Comparison of ENCODE assay signal across 25 cellular contexts in genomic region chr1:231397882-231398671, GRCh38.
"Had no signal": no experiment of that assay in that cellular context is flagged by ENCODE, and none has a peak within 500 bp of the region (broad histone marks: within the 10 kb centered on the region; RNA-seq: fewer than 3 reads in every experiment).

No MANE protein-coding gene starts in this region.

- H3K36me3 Mint-ChIP-seq: immature natural killer cell, natural killer cell had no signal

- H3K27me3 ChIP-seq: ascending aorta, stomach, thyroid gland, upper lobe of left lung, vagina had no signal

- H3K27ac ChIP-seq: ascending aorta, skin epidermis, stomach, thyroid gland, upper lobe of left lung, vagina had no signal

- H3K9me3 ChIP-seq: ascending aorta, stomach, thyroid gland, upper lobe of left lung, vagina had no signal

- FAIRE-seq: endothelial cell of umbilical vein, kidney had no signal

- H3K4me3 Mint-ChIP-seq: activated CD4-positive, alpha-beta T cell treated with anti-CD3 and anti-CD28 coated beads for 36 hours; activated naive CD8-positive, alpha-beta T cell treated with anti-CD3 and anti-CD28 coated beads for 36 hours; activated T-cell treated with anti-CD3 and anti-CD28 coated beads, Interleukin-2, amount 50 U/mL, for 72 hours; brain; immature natural killer cell; natural killer cell; stimulated activated memory B cell treated with anti-CD40 and anti-IgM and Interleukin-4, amounts not matched to agents 10 μg/mL and 1 μg/mL and 100 μg/mL, for 72 hours had no signal

- DNase-seq: activated CD4-positive, alpha-beta T cell treated with anti-CD3 and anti-CD28 coated beads for 36 hours; activated CD4-positive, CD25-positive, alpha-beta regulatory T cell; activated naive CD4-positive, alpha-beta T cell; activated naive CD8-positive, alpha-beta T cell treated with anti-CD3 and anti-CD28 coated beads for 36 hours; activated T-cell treated with anti-CD3 and anti-CD28 coated beads for 4 hours; activated T-cell treated with anti-CD3 and anti-CD28 coated beads, Interleukin-2, amount 50 U/mL, for 72 hours; head of caudate nucleus; hypothalamus; immature natural killer cell; kidney; natural killer cell; posterior cingulate gyrus; stimulated activated CD4-positive, alpha-beta T cell treated with anti-CD3 and anti-CD28 coated beads, Interleukin-1b, Interleukin-23, amount 100 ng/mL, for 48 hours; stimulated activated CD4-positive, alpha-beta T cell treated with anti-CD3 and anti-CD28 coated beads, Interleukin-4, amount 100 ng/mL, for 4 hours; stimulated activated CD8-positive, alpha-beta memory T cell treated with anti-CD3 and anti-CD28 coated beads, Interleukin-4, amount 100 ng/mL, for 48 hours; stomach; thyroid gland; upper lobe of left lung had no signal

- H3K36me3 ChIP-seq: ascending aorta, thyroid gland, upper lobe of left lung, vagina had no signal

- H3K4me3 ChIP-seq: ascending aorta, skin epidermis, stomach, thyroid gland, upper lobe of left lung, vagina had no signal

- H3K27me3 Mint-ChIP-seq: activated CD4-positive, alpha-beta T cell treated with anti-CD3 and anti-CD28 coated beads for 36 hours; activated naive CD8-positive, alpha-beta T cell treated with anti-CD3 and anti-CD28 coated beads for 36 hours; brain; stimulated activated memory B cell treated with anti-CD40 and anti-IgM and Interleukin-4, amounts not matched to agents 10 μg/mL and 1 μg/mL and 100 μg/mL, for 72 hours had no signal

- H3K27ac Mint-ChIP-seq: activated CD4-positive, alpha-beta T cell treated with anti-CD3 and anti-CD28 coated beads for 36 hours; activated naive CD8-positive, alpha-beta T cell treated with anti-CD3 and anti-CD28 coated beads for 36 hours; activated T-cell treated with anti-CD3 and anti-CD28 coated beads, Interleukin-2, amount 50 U/mL, for 72 hours; brain; immature natural killer cell; natural killer cell; stimulated activated memory B cell treated with anti-CD40 and anti-IgM and Interleukin-4, amounts not matched to agents 10 μg/mL and 1 μg/mL and 100 μg/mL, for 72 hours had no signal

- ATAC-seq: activated CD4-positive, alpha-beta T cell treated with anti-CD3 and anti-CD28 coated beads for 36 hours; activated T-cell treated with anti-CD3 and anti-CD28 coated beads, Interleukin-2, amount 50 U/mL, for 72 hours; natural killer cell; sciatic nerve; stimulated activated memory B cell treated with anti-CD40 and anti-IgM and Interleukin-4, amounts not matched to agents 10 μg/mL and 1 μg/mL and 100 μg/mL, for 72 hours had no signal

- H3K9me3 Mint-ChIP-seq: activated naive CD8-positive, alpha-beta T cell treated with anti-CD3 and anti-CD28 coated beads for 36 hours; activated T-cell treated with anti-CD3 and anti-CD28 coated beads, Interleukin-2, amount 50 U/mL, for 72 hours; brain; immature natural killer cell; natural killer cell; stimulated activated memory B cell treated with anti-CD40 and anti-IgM and Interleukin-4, amounts not matched to agents 10 μg/mL and 1 μg/mL and 100 μg/mL, for 72 hours had no signal
